In genomic region chr5:9582406-9582805, GRCh38 we compare ENCODE assay signal across 29 cellular contexts. TPM values are rescaled to one million over a fixed set of nuclear protein-coding genes. Genes with fewer than 3 reads are reported as not detected.
"Had no signal": no experiment of that assay in that cellular context is flagged by ENCODE, and none has a peak within 500 bp of the region (broad histone marks: within the 10 kb centered on the region; RNA-seq: fewer than 3 reads in every experiment).

No MANE protein-coding gene starts in this region.

- DNase-seq: activated CD4-positive, alpha-beta T cell treated with anti-CD3 and anti-CD28 coated beads for 48 hours; activated CD4-positive, alpha-beta T cell treated with anti-CD3 and anti-CD28 coated beads, Interleukin-2, amount 50 U/mL, for 4 hours; activated CD4-positive, CD25-positive, alpha-beta regulatory T cell treated with anti-CD3 and anti-CD28 coated beads, Interleukin-2, amount 50 U/mL, for 72 hours; activated CD8-positive, alpha-beta memory T cell treated with anti-CD3 and anti-CD28 coated beads, Interleukin-2, amount 50 U/mL, for 48 hours; activated CD8-positive, alpha-beta T cell treated with anti-CD3 and anti-CD28 coated beads, Interleukin-2, amount 10 ng/mL, durations not matched to agents 7 days and 5 days; activated naive CD4-positive, alpha-beta T cell treated with anti-CD3 and anti-CD28 coated beads, Interleukin-2, amount 50 U/mL, for 16 hours; activated naive CD8-positive, alpha-beta T cell treated with anti-CD3 and anti-CD28 coated beads, Interleukin-2, amount 10 ng/mL, durations not matched to agents 7 days and 5 days; activated T-cell treated with anti-CD3 and anti-CD28 coated beads, Interleukin-2, amount 50 U/mL, for 1 hour; amniotic stem cell; body of pancreas; cerebellar nuclear complex; MM.1S; NCI-H1105; NCI-H1436; NCI-H1694 treated with DMSO at 0.1 percent for 48 hours; NCI-H2029 treated with DMSO at 0.1 percent for 48 hours; NCI-H345; NCI-H510A; NCI-H526 treated with DMSO at 0.1 percent for 48 hours; NCI-H82; SHP77; SW 1271 had no signal

- H3K27ac ChIP-seq: ascending aorta, body of pancreas, cardiac muscle cell, SJSA1 had no signal

- H3K4me3 ChIP-seq: ascending aorta, body of pancreas, cardiac muscle cell, SJSA1 had no signal

- H3K36me3 ChIP-seq: ascending aorta, cardiac muscle cell, SJSA1 had no signal

- H3K9me3 ChIP-seq: ascending aorta, body of pancreas, SJSA1 had no signal

- H3K27me3 ChIP-seq: ascending aorta, body of pancreas, cardiac muscle cell, SJSA1 had no signal

- ATAC-seq: activated CD8-positive, alpha-beta T cell treated with anti-CD3 and anti-CD28 coated beads, Interleukin-2, amount 10 ng/mL, durations not matched to agents 7 days and 5 days; body of pancreas; Panc1; SK-N-SH treated with all-trans-retinoic acid at 6 μM for 48 hours; WTC11 had no signal

- H3K4me1 ChIP-seq: ascending aorta, body of pancreas, SJSA1 had no signal

RNA-seq across cellular contexts. Expression of gene SEMA5A, which starts 36.5 kb away (rescaled TPM):
- total RNA-seq: activated CD8-positive, alpha-beta T cell treated with anti-CD3 and anti-CD28 coated beads, Interleukin-2, amount 10 ng/mL, durations not matched to agents 7 days and 5 days; OCI-LY7 had no signal

RNA-seq across cellular contexts. Expression of gene TAS2R1, which starts 47.7 kb away (rescaled TPM):
- total RNA-seq: activated CD8-positive, alpha-beta T cell treated with anti-CD3 and anti-CD28 coated beads, Interleukin-2, amount 10 ng/mL, durations not matched to agents 7 days and 5 days; activated naive CD8-positive, alpha-beta T cell treated with anti-CD3 and anti-CD28 coated beads, Interleukin-2, amount 10 ng/mL, durations not matched to agents 7 days and 5 days; ascending aorta; body of pancreas; cardiac muscle cell; OCI-LY7; SJSA1; WTC11 had no signal
